In the genomic region with DNA sequence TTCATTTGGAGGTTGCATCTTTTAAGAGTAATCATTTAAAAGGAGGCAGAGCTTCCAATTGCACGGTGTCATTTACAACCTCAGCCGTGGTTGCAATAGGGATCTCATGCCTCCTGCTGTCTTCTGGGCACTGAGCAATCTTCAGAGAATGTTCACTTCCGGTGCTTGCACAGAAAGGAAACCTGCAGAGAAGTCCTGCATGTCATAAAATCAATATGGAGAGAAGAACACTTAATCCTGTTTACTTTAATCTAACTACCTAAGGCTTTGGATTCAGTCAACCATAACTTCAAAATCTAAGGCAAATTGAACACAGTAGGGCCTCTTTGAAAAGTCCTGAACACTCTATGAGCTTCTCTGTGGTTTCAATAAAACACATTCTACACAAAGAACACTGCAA, we compare ENCODE assay signal across 8 cellular contexts. TPM values are rescaled to one million over a fixed set of nuclear protein-coding genes. Genes with fewer than 3 reads are reported as not detected.
A peak's percentile ranks its signal among the peaks of the same experiment; 100 is the strongest.
DNase-seq lines count a peak whose midpoint lies in the region; ATAC-seq, FAIRE-seq and TF ChIP-seq lines count a peak whose summit lies in the region.

No MANE protein-coding gene starts in this region.

- H3K9me3 ChIP-seq in GM12878 (replicated peaks; ENCODE audit: control insufficient read depth, insufficient read depth, low read length) (no peaks in the 10 kb centered on the region), gastrocnemius medialis (no peaks in the 10 kb centered on the region), right cardiac atrium (ENCODE audit: control insufficient read depth, low read length) (no peaks in the 10 kb centered on the region)

- CTCF ChIA-PET in GM12878 (lab: Yijun Ruan, JAX): interaction anchor here (0.7 kb wide), 1 partner anchor 26 kb away, joined by 3 read pairs; no protein-coding TSS in a partner anchor

- H2AFZ ChIP-seq in GM12878 (ENCODE audit: control insufficient read depth, low read depth, low read length): no peak overlapping the region

- in situ Hi-C loops in GM12878 (cut with MboI): no loop called here
- in situ Hi-C loops in gastrocnemius medialis (cut with MboI; ENCODE audit: low sequenced_read_pairs in 4 of 4): loop anchor here in 1 of 4 donors (5.0 kb wide), 1 partner anchor 157 kb away; no protein-coding TSS in a partner anchor

- no peak overlapping the region for H3K27ac ChIP-seq in GM12878 (ENCODE audit: control insufficient read depth, insufficient read depth)
- H3K27ac ChIP-seq in gastrocnemius medialis: peak overlapping the region; percentile 43 to 65 (median 56)
- H3K27ac ChIP-seq in right cardiac atrium (ENCODE audit: low read length): no peak overlapping the region

- WGBS in GM12878 (ENCODE audit: insufficient coverage, insufficient replicate concordance, low lambda C conversion rate, missing lambda C conversion rate): 7% methylated on average over 3 of the region's 3 CpGs
- 25% methylated on average over 3 of the region's 3 CpGs for WGBS in right cardiac atrium

- H3K4me3 ChIP-seq in GM12878 (no peak overlapping the region), gastrocnemius medialis (no peak overlapping the region), right cardiac atrium (ENCODE audit: low read length) (no peak overlapping the region)

- POLR2A ChIA-PET in GM12878 (lab: Charles Lee): no interaction called here

- TF ChIP-seq EP300 in GM12878 (IDR thresholded peaks at IDR 0.05; ENCODE audit: borderline replicate concordance in 1 of 2, control insufficient read depth in 1 of 2, low read depth in 2 of 2, low read length in 2 of 2): no peak

- no peak for DNase-seq in activated naive CD4-positive, alpha-beta T cell treated with anti-CD3 and anti-CD28 coated beads, Interleukin-2, amount 50 U/mL, for 72 hours (ENCODE audit: low spot score in 2 of 2)
- no peak for DNase-seq in activated naive CD4-positive, alpha-beta T cell (lab: John Stamatoyannopoulos, UW)
- peak; percentile 84 for DNase-seq in NCI-H146 (lab: John Stamatoyannopoulos, UW)
- DNase-seq in GM12878 (ENCODE audit: low read depth, low spot score): no peak
- DNase-seq in gastrocnemius medialis: peak; percentile 17 to 23
- DNase-seq in Ammon's horn (ENCODE audit: low spot score): no peak
- no peak for DNase-seq in activated effector memory CD4-positive, alpha-beta T cell treated with anti-CD3 and anti-CD28 coated beads, Interleukin-2, amount 50 U/mL, for 16 hours
- no peak for DNase-seq in right cardiac atrium

- H3K4me2 ChIP-seq in GM12878 (ENCODE audit: control insufficient read depth, insufficient read depth): no peak overlapping the region

- SMC1A ChIA-PET in GM12878 (lab: Charles Lee; ENCODE audit: uncharacterized antibody, unreplicated experiment): interaction anchor here (1.0 kb wide), 1 partner anchor 14 kb away, joined by 3 read pairs; no protein-coding TSS in a partner anchor

- no TSS peak for BruUV-seq in GM12878 (replicated peaks; lab: Mats Ljungman, UMichigan)

- H3K36me3 Mint-ChIP-seq in activated naive CD4-positive, alpha-beta T cell treated with anti-CD3 and anti-CD28 coated beads, Interleukin-2, amount 50 U/mL, for 72 hours: no peaks in the 10 kb centered on the region

- H4K20me1 ChIP-seq in GM12878 (ENCODE audit: control insufficient read depth, insufficient read depth): no peaks in the 10 kb centered on the region

- peak in 1 of 3 experiments; percentile 15; a peak in 1 of 6 replicates for TF ChIP-seq CTCF in GM12878 (IDR thresholded peaks at IDR 0.05 in 2 of 3, conservative IDR thresholded peaks at IDR 0.05 in 1 of 3; ENCODE audit: control insufficient read depth in 2 of 3, extremely low read depth in 1 of 3, insufficient read depth in 1 of 3, low read depth in 3 of 3, low read length in 3 of 3)
- TF ChIP-seq CTCF in gastrocnemius medialis (IDR thresholded peaks at IDR 0.05 in 4 of 5, conservative IDR thresholded peaks at IDR 0.05 in 1 of 5): peak in 1 of 5 experiments; percentile 12

- H3K4me1 ChIP-seq in GM12878 (ENCODE audit: control insufficient read depth, insufficient read depth, low read length) (no peaks in the 10 kb centered on the region), gastrocnemius medialis (peaks cover 12 to 30% of the 10 kb centered on the region in 2 donors), right cardiac atrium (ENCODE audit: control insufficient read depth, insufficient read depth, low read length) (peaks cover 3% of the 10 kb centered on the region)

- TF ChIP-seq POLR2A in GM12878 (IDR thresholded peaks at IDR 0.05; ENCODE audit: low read depth, low read length) (no peak), gastrocnemius medialis (IDR thresholded peaks at IDR 0.05) (no peak)

- no peaks in the 10 kb centered on the region for H3K9me3 Mint-ChIP-seq in activated naive CD4-positive, alpha-beta T cell treated with anti-CD3 and anti-CD28 coated beads, Interleukin-2, amount 50 U/mL, for 72 hours

- RAD21 ChIA-PET in GM12878 (lab: Charles Lee; ENCODE audit: unreplicated experiment): no interaction called here

- no peak overlapping the region for H3K27ac Mint-ChIP-seq in activated naive CD4-positive, alpha-beta T cell treated with anti-CD3 and anti-CD28 coated beads, Interleukin-2, amount 50 U/mL, for 72 hours

- intact Hi-C loops in GM12878 (cut with micrococcal nuclease; ENCODE audit: unreplicated experiment) (no loop called here), gastrocnemius medialis (cut with DNase I; ENCODE audit: low total_unique reads) (no loop called here), right cardiac atrium (cut with DNase I) (no loop called here)

- no peak for FAIRE-seq in GM12878 (lab: Jason Lieb, UNC)

- H3K9ac ChIP-seq in GM12878 (ENCODE audit: control insufficient read depth, insufficient read depth, low read length): no peak overlapping the region

- H3K27me3 ChIP-seq in GM12878 (replicated peaks in 1 of 2; ENCODE audit: control insufficient read depth in 2 of 2, insufficient read depth in 2 of 2, low read length in 1 of 2) (peaks cover 0 to 2% of the 10 kb centered on the region in 2 experiments; a peak in 2 of 4 replicates), gastrocnemius medialis (no peaks in the 10 kb centered on the region), right cardiac atrium (ENCODE audit: control insufficient read depth, insufficient read depth) (no peaks in the 10 kb centered on the region)

- no peaks in the 10 kb centered on the region for H3K79me2 ChIP-seq in GM12878 (ENCODE audit: control insufficient read depth, insufficient read depth, low read length)

- 0 out of 2 replicates have a peak, but pooled peaks have one; percentile 22 for TF ChIP-seq RAD21 in GM12878 (IDR thresholded peaks at IDR 0.05; ENCODE audit: insufficient read depth, low read depth, low read length)

- H3K36me3 ChIP-seq in GM12878 (ENCODE audit: control insufficient read depth in 2 of 2, insufficient read depth in 2 of 2, low read length in 1 of 2): no peaks in the 10 kb centered on the region
- H3K36me3 ChIP-seq in gastrocnemius medialis: no peaks in the 10 kb centered on the region

- ATAC-seq in activated naive CD4-positive, alpha-beta T cell treated with anti-CD3 and anti-CD28 coated beads, Interleukin-2, amount 50 U/mL, for 72 hours: peak; percentile 56 to 68
- ATAC-seq in GM12878: 0 out of 3 replicates have a peak, but pooled peaks have one; percentile 30
- ATAC-seq in gastrocnemius medialis: peak; percentile 91 to 95
- no peak for ATAC-seq in right cardiac atrium

TF ChIP-seq in GM12878, 131 proteins besides CTCF, POLR2A, EP300 and RAD21:
- no peak for TF ChIP-seq CBFB (IDR thresholded peaks at IDR 0.05; ENCODE audit: low read depth)
- no peak for TF ChIP-seq MYC (IDR thresholded peaks at IDR 0.05; ENCODE audit: insufficient read depth, insufficient read length, insufficient replicate concordance, low read length, severe bottlenecking)
- TF ChIP-seq BMI1 (IDR thresholded peaks at IDR 0.05; ENCODE audit: borderline replicate concordance): no peak
- no peak for TF ChIP-seq CBX5 (IDR thresholded peaks at IDR 0.05; ENCODE audit: low read depth)
- TF ChIP-seq, protein P1, sequence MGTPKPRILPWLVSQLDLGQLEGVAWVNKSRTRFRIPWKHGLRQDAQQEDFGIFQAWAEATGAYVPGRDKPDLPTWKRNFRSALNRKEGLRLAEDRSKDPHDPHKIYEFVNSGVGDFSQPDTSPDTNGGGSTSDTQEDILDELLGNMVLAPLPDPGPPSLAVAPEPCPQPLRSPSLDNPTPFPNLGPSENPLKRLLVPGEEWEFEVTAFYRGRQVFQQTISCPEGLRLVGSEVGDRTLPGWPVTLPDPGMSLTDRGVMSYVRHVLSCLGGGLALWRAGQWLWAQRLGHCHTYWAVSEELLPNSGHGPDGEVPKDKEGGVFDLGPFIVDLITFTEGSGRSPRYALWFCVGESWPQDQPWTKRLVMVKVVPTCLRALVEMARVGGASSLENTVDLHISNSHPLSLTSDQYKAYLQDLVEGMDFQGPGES (IDR thresholded peaks at IDR 0.05): no peak

RNA-seq across cellular contexts. Expression of a gene that starts 11.3 kb away (rescaled TPM):
- 1 to 10 TPM in 1 of 2 donors, under 1 TPM in 1; 0.64 to 1.9 TPM for total RNA-seq in activated naive CD4-positive, alpha-beta T cell treated with anti-CD3 and anti-CD28 coated beads, Interleukin-2, amount 50 U/mL, for 72 hours
- 9.4 and 10.5 TPM in 2 replicates for total RNA-seq in GM12878 (2013; cell fraction: nucleolus; rRNA removed)
- total RNA-seq in GM12878 (2014; rRNA removed) (3.9 and 4.7 TPM in 2 replicates), GM12878 (2014; rRNA removed; fragmentation: Illumina TruSeq; extraction: Trizol) (4.2 TPM in 2 replicates), GM12878 (2021) (4.4 and 4.7 TPM in 2 replicates), gastrocnemius medialis (1 to 10 TPM; 1.9 to 2.6 (median 2.3) TPM), right cardiac atrium (1 to 10 TPM; 2.6 to 4.3 (median 4.0) TPM)
- 1.3 TPM for polyA plus RNA-seq in GM12878 (2011; ENCODE audit: low read depth)
- polyA plus RNA-seq in GM12878 (2011; rRNA removed) (4.3 and 5.7 TPM in 2 replicates), GM12878 (2014; fragmentation: Illumina TruSeq; extraction: Trizol) (5.0 and 6.3 TPM in 2 replicates), GM12878 (2014; fragmentation: Nextera tagmentation; extraction: Ambion mirVana) (1 to 10 TPM in 1 of 2 experiments, under 1 TPM in 1; 0.85 to 1.3 TPM), GM12878 (2014; rRNA removed) (3.0 and 4.2 TPM in 2 replicates), GM12878 (2016; fragmentation: Nextera tagmentation; extraction: Ambion mirVana) (1 to 10 TPM; 4.5 to 5.0 TPM), right cardiac atrium (1.5 TPM)
- polyA plus RNA-seq in GM12878 (2011; cell fraction: cytosol; rRNA removed): 1.6 and 2.1 TPM in 2 replicates
- 6.9 and 7.2 TPM in 2 replicates for polyA plus RNA-seq in GM12878 (2011; cell fraction: nucleus; rRNA removed)
- polyA plus RNA-seq in GM12878 (2012): 2.6 and 2.7 TPM in 2 replicates
- 3.5 and 4.2 TPM in 2 replicates for polyA minus RNA-seq in GM12878 (2011; rRNA and poly(A)+ RNA removed)
- polyA minus RNA-seq in GM12878 (2011; cell fraction: cytosol; rRNA and poly(A)+ RNA removed): 1.8 and 2.1 TPM in 2 replicates
- 11.4 and 15.4 TPM in 2 replicates for polyA minus RNA-seq in GM12878 (2011; cell fraction: nucleus; rRNA and poly(A)+ RNA removed)

Comparison
In these comparisons a context has a peak if more than half of its experiments do, and no peak if none do; other contexts are left out.
1. ATAC-seq: peak in activated naive CD4-positive, alpha-beta T cell treated with anti-CD3 and anti-CD28 coated beads, Interleukin-2, amount 50 U/mL, for 72 hours (2 of 2), GM12878 (single experiment) and gastrocnemius medialis (2 of 2); none in right cardiac atrium (0 of 2).
2. DNase-seq: peak in NCI-H146 (single experiment) and gastrocnemius medialis (2 of 2); none in activated naive CD4-positive, alpha-beta T cell treated with anti-CD3 and anti-CD28 coated beads, Interleukin-2, amount 50 U/mL, for 72 hours (0 of 2), activated naive CD4-positive, alpha-beta T cell (0 of 4), GM12878 (single experiment), Ammon's horn (single experiment), activated effector memory CD4-positive, alpha-beta T cell treated with anti-CD3 and anti-CD28 coated beads, Interleukin-2, amount 50 U/mL, for 16 hours (single experiment) and right cardiac atrium (0 of 3).
3. H3K27ac ChIP-seq: peak in gastrocnemius medialis (4 of 4); none in GM12878 (single experiment) and right cardiac atrium (single experiment).